In genomic region chr10:28263136-28263857, GRCh38 we compare ENCODE assay signal across 1 cellular context.
TF ChIP-seq lines count a peak whose summit lies in the region.

No MANE protein-coding gene starts in this region.

TF ChIP-seq in endothelial cell of umbilical vein, 7 proteins besides CTCF, POLR2A, EP300 and RAD21:
- TF ChIP-seq FOS (IDR thresholded peaks at IDR 0.05; ENCODE audit: borderline replicate concordance, insufficient read depth, low read length): no peak
- no peak for TF ChIP-seq MYC (IDR thresholded peaks at IDR 0.05; ENCODE audit: low read depth, low read length)
- TF ChIP-seq MAX (IDR thresholded peaks at IDR 0.05; ENCODE audit: insufficient read depth, insufficient read length): no peak
- TF ChIP-seq EZH2 (IDR thresholded peaks at IDR 0.05; ENCODE audit: borderline replicate concordance, low read depth, low read length, severe bottlenecking): no peak
- no peak for TF ChIP-seq GATA2 (IDR thresholded peaks at IDR 0.05; ENCODE audit: insufficient read depth, insufficient read length, low read depth, low read length)
- no peak for TF ChIP-seq JUN (IDR thresholded peaks at IDR 0.05; ENCODE audit: borderline replicate concordance, insufficient read depth, insufficient read length, low read depth)
- no peak for TF ChIP-seq POLR2AphosphoS5 (IDR thresholded peaks at IDR 0.05; ENCODE audit: insufficient read depth, low read depth, low read length)
